In the genomic region with DNA sequence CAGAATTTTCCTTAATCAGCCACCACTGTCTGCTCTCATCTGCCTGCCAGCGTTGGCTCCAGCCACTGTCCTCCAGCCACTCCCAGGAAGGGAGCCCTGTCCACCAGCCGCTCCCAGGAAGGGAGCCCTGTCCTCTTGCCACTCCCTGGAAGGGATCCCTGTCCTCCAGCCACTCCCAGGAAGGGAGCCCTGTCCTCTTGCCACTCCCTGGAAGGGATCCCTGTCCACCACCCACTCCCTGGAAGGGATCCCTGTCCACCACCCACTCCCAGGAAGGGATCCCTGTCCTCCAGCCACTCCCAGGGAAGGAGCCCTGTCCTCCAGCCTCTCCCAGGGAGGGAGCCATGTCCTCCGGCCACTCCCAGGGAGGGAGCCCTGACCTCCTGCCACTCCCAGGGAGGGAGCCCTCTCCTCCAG, we compare ENCODE assay signal across 17 cellular contexts.
"Had no signal": no experiment of that assay in that cellular context is flagged by ENCODE, and none has a peak within 500 bp of the region (broad histone marks: within the 10 kb centered on the region; RNA-seq: fewer than 3 reads in every experiment).

No MANE protein-coding gene starts in this region.

- H3K27ac ChIP-seq: breast epithelium, foreskin keratinocyte, prostate gland, right lobe of liver, spleen, upper lobe of right lung had no signal

- H3K4me1 Mint-ChIP-seq: activated CD4-positive, alpha-beta T cell treated with anti-CD3 and anti-CD28 coated beads for 36 hours; stimulated activated naive B cell treated with anti-CD40 and anti-IgM and Interleukin-4, amounts not matched to agents 10 μg/mL and 1 μg/mL and 100 μg/mL, for 72 hours had no signal

- H3K4me3 Mint-ChIP-seq: activated CD4-positive, alpha-beta T cell treated with anti-CD3 and anti-CD28 coated beads for 36 hours; activated CD8-positive, alpha-beta T cell treated with anti-CD3 and anti-CD28 coated beads for 36 hours; activated T-helper 1 cell treated with anti-CD3 and anti-CD28 coated beads, Interleukin-12 subunit alpha, Interleukin-12 subunit beta, Interleukin-2, Interleukin-4 antibody, amounts not matched to agents 30 ng/mL and 10 ng/mL and 1 ng/mL, durations not matched to agents 14 hours and 24 hours and 36 hours; naive thymus-derived CD8-positive, alpha-beta T cell; stimulated activated naive B cell treated with anti-CD40 and anti-IgM and Interleukin-4, amounts not matched to agents 10 μg/mL and 1 μg/mL and 100 μg/mL, for 72 hours; T-helper 2 cell treated with Interferon-gamma antibody and Interleukin-4, amounts not matched to agents 5 μg/mL and 100 μg/mL, for 36 hours had no signal

- H3K36me3 Mint-ChIP-seq: naive thymus-derived CD8-positive, alpha-beta T cell; stimulated activated naive B cell treated with anti-CD40 and anti-IgM and Interleukin-4, amounts not matched to agents 10 μg/mL and 1 μg/mL and 100 μg/mL, for 72 hours had no signal

- ATAC-seq: activated CD4-positive, alpha-beta T cell treated with anti-CD3 and anti-CD28 coated beads for 36 hours; activated CD8-positive, alpha-beta T cell treated with anti-CD3 and anti-CD28 coated beads for 36 hours; foreskin keratinocyte; left colon; mucosa of descending colon; naive thymus-derived CD8-positive, alpha-beta T cell; right lobe of liver; stimulated activated naive B cell treated with anti-CD40 and anti-IgM and Interleukin-4, amounts not matched to agents 10 μg/mL and 1 μg/mL and 100 μg/mL, for 72 hours; upper lobe of right lung had no signal

- DNase-seq: activated CD4-positive, alpha-beta T cell treated with anti-CD3 and anti-CD28 coated beads for 36 hours; activated CD8-positive, alpha-beta T cell treated with anti-CD3 and anti-CD28 coated beads for 36 hours; activated naive CD4-positive, alpha-beta T cell; aorta; foreskin keratinocyte; left colon; mucosa of descending colon; naive thymus-derived CD8-positive, alpha-beta T cell; spleen; stimulated activated CD4-positive, alpha-beta T cell treated with anti-CD3 and anti-CD28 coated beads, Interleukin-1b, Interleukin-23, amount 100 ng/mL, for 48 hours; stimulated activated naive B cell treated with anti-CD40 and anti-IgM and Interleukin-4, amounts not matched to agents 10 μg/mL and 1 μg/mL and 100 μg/mL, for 72 hours; upper lobe of right lung had no signal

- H3K9me3 Mint-ChIP-seq: activated CD8-positive, alpha-beta T cell treated with anti-CD3 and anti-CD28 coated beads for 36 hours; activated T-helper 1 cell treated with anti-CD3 and anti-CD28 coated beads, Interleukin-12 subunit alpha, Interleukin-12 subunit beta, Interleukin-2, Interleukin-4 antibody, amounts not matched to agents 30 ng/mL and 10 ng/mL and 1 ng/mL, durations not matched to agents 14 hours and 24 hours and 36 hours; naive thymus-derived CD8-positive, alpha-beta T cell; T-helper 2 cell treated with Interferon-gamma antibody and Interleukin-4, amounts not matched to agents 5 μg/mL and 100 μg/mL, for 36 hours had no signal

- H3K27ac Mint-ChIP-seq: activated CD4-positive, alpha-beta T cell treated with anti-CD3 and anti-CD28 coated beads for 36 hours; activated CD8-positive, alpha-beta T cell treated with anti-CD3 and anti-CD28 coated beads for 36 hours; activated T-helper 1 cell treated with anti-CD3 and anti-CD28 coated beads, Interleukin-12 subunit alpha, Interleukin-12 subunit beta, Interleukin-2, Interleukin-4 antibody, amounts not matched to agents 30 ng/mL and 10 ng/mL and 1 ng/mL, durations not matched to agents 14 hours and 24 hours and 36 hours; naive thymus-derived CD8-positive, alpha-beta T cell; stimulated activated naive B cell treated with anti-CD40 and anti-IgM and Interleukin-4, amounts not matched to agents 10 μg/mL and 1 μg/mL and 100 μg/mL, for 72 hours had no signal

- H3K4me3 ChIP-seq: breast epithelium, mucosa of descending colon, prostate gland, right lobe of liver, spleen, upper lobe of right lung had no signal
